21 cellular contexts compared by ENCODE assay signal in genomic region chr1:99600782-99601181, GRCh38. TPM values are rescaled to one million over a fixed set of nuclear protein-coding genes. Genes with fewer than 3 reads are reported as not detected.
DNase-seq lines count a peak whose midpoint lies in the region; ATAC-seq, FAIRE-seq and TF ChIP-seq lines count a peak whose summit lies in the region.
"Had no signal": no experiment of that assay in that cellular context is flagged by ENCODE, and none has a peak within 500 bp of the region (broad histone marks: within the 10 kb centered on the region; RNA-seq: fewer than 3 reads in every experiment).

No MANE protein-coding gene starts in this region.

- H3K79me1 ChIP-seq in H1 (ENCODE audit: low read depth, low read length) = no peaks in the 10 kb centered on the region

- H4K20me1 ChIP-seq in H1 (replicated peaks in 1 of 2; ENCODE audit: control insufficient read depth in 1 of 2, insufficient read depth in 2 of 2, low read length in 2 of 2) = no peaks in the 10 kb centered on the region

- DNase-seq in LHCN-M2 (ENCODE audit: low read depth) (peak; percentile 60), H1 (ENCODE audit: low read depth in 1 of 2, low spot score in 2 of 2) (no peak), myocyte (ENCODE audit: low read depth) (peak; percentile 54), ureter (ENCODE audit: low spot score) (no peak), SIG-M5 (lab: John Stamatoyannopoulos, UW) (no peak), hippocampal formation (lab: John Stamatoyannopoulos, UW) (no peak)
- DNase-seq: activated T-cell treated with anti-CD3 and anti-CD28 coated beads, Interleukin-2, amount 50 U/mL, for 72 hours; CD8-positive, alpha-beta T cell; H9; Kasumi-1; kidney; occipital lobe; stimulated activated CD4-positive, alpha-beta T cell treated with anti-CD3 and anti-CD28 coated beads, Interleukin-1b, Interleukin-23, amount 100 ng/mL, for 48 hours had no signal

- no peaks in the 10 kb centered on the region for H3K9me3 ChIP-seq in H1 (ENCODE audit: insufficient read depth in 2 of 2, low read depth in 1 of 2, low read length in 1 of 2)

- no peak for ATAC-seq in GM19351 (IDR thresholded peaks at IDR 0.05; ENCODE audit: unreplicated experiment)
- ATAC-seq: activated CD4-positive, CD25-positive, alpha-beta regulatory T cell treated with anti-CD3 and anti-CD28 coated beads, Interleukin-2, amount 50 U/mL, for 24 hours; activated naive CD4-positive, alpha-beta T cell treated with anti-CD3 and anti-CD28 coated beads, Interleukin-2, amount 50 U/mL, for 72 hours; activated T-cell treated with anti-CD3 and anti-CD28 coated beads, Interleukin-2, amount 50 U/mL, for 72 hours; CD8-positive, alpha-beta T cell; esophagus mucosa; sciatic nerve had no signal

- TF ChIP-seq CTCF in H1 (IDR thresholded peaks at IDR 0.05; ENCODE audit: control extremely low read depth in 1 of 3, insufficient read depth in 1 of 3, low read depth in 1 of 3, low read length in 3 of 3) = no peak

- H3K79me2 ChIP-seq in ACC112 (ENCODE audit: control insufficient read depth, insufficient read depth, low read length, unreplicated experiment) (no peaks in the 10 kb centered on the region), H1 (ENCODE audit: control insufficient read depth in 1 of 2, insufficient read depth in 2 of 2, low read length in 2 of 2) (no peaks in the 10 kb centered on the region)
- H3K79me2 ChIP-seq: hepatocyte had no signal

- H3K18ac ChIP-seq in H1 (ENCODE audit: extremely low read depth, low read length) = no peak overlapping the region

- POLR2A ChIA-PET in H1 (lab: Charles Lee; ENCODE audit: partially characterized antibody) = interaction anchor here (0.7 kb wide), 1 partner anchor 12 kb away, joined by 3 read pairs; no protein-coding TSS in a partner anchor

- no peak overlapping the region for H4K8ac ChIP-seq in H1 (ENCODE audit: extremely low read depth, insufficient read depth, low read length)

- TF ChIP-seq RAD21 in H1 (IDR thresholded peaks at IDR 0.05 in 1 of 2, conservative IDR thresholded peaks at IDR 0.05 in 1 of 2; ENCODE audit: low read depth in 2 of 2, low read length in 2 of 2) = no peak

- no peak for TF ChIP-seq EP300 in H1 (IDR thresholded peaks at IDR 0.05; ENCODE audit: borderline replicate concordance in 1 of 2, low read depth in 2 of 2, low read length in 2 of 2)

- no peak overlapping the region for H4K91ac ChIP-seq in H1 (replicated peaks; ENCODE audit: insufficient read length, low read length)

- no peak overlapping the region for H3K4ac ChIP-seq in H1 (replicated peaks; ENCODE audit: insufficient read length, low read depth, low read length)

- H2BK15ac ChIP-seq in H1 (ENCODE audit: low read length) = no peak overlapping the region

- no peak overlapping the region for H2BK120ac ChIP-seq in H1 (replicated peaks; ENCODE audit: low read depth, low read length)

- H3K27me3 ChIP-seq in ACC112 (ENCODE audit: insufficient read depth, low read length) (no peaks in the 10 kb centered on the region), H1 (replicated peaks in 1 of 4; ENCODE audit: control insufficient read depth in 3 of 4, extremely low read depth in 1 of 4, insufficient read depth in 3 of 4, low read length in 3 of 4) (peaks cover 0 to 2% (median 0%) of the 10 kb centered on the region in 4 experiments; a peak in 1 of 7 replicates)
- H3K27me3 ChIP-seq: hepatocyte had no signal

- H3K4me3 ChIP-seq in ACC112 (ENCODE audit: low read depth, low read length) (no peak overlapping the region), H1 (ENCODE audit: extremely low read depth in 1 of 4, insufficient read depth in 2 of 4, low read depth in 3 of 4, low read length in 4 of 4) (no peak overlapping the region)
- H3K4me3 ChIP-seq: hepatocyte had no signal

- H3K23me2 ChIP-seq in H1 (ENCODE audit: low read depth, low read length) = no peaks in the 10 kb centered on the region

- no peak for TF ChIP-seq POLR2A in H1 (IDR thresholded peaks at IDR 0.05; ENCODE audit: control extremely low read depth in 1 of 2, low read depth in 2 of 2, low read length in 2 of 2)

- H3K27ac ChIP-seq in ACC112 (ENCODE audit: low read depth, low read length) (peak overlapping the region; percentile 87; the same call in 1 of the 2 replicates), H1 (ENCODE audit: low read depth, low read length) (no peak overlapping the region)
- H3K27ac ChIP-seq: hepatocyte had no signal

- no peak overlapping the region for H4K5ac ChIP-seq in H1 (ENCODE audit: insufficient read length, low read depth, low read length)

- no peak overlapping the region for H2BK20ac ChIP-seq in H1 (ENCODE audit: low read length)

- H3K14ac ChIP-seq in H1 (ENCODE audit: insufficient read length) = no peak overlapping the region

- CTCF ChIA-PET in H1 (lab: Charles Lee; ENCODE audit: partially characterized antibody) = interaction anchor here (1.3 kb wide), 1 partner anchor 20 kb away, joined by 3 read pairs; no protein-coding TSS in a partner anchor

- 89% methylated on average over 3 of the region's 3 CpGs; no CpG with 5 or more reads in 1 of the 2 experiments for WGBS in H1 (ENCODE audit: extremely low coverage in 1 of 2, insufficient coverage in 1 of 2, insufficient read length in 1 of 2, insufficient replicate concordance in 2 of 2, low coverage in 1 of 2, low lambda C conversion rate in 2 of 2, missing lambda C conversion rate in 1 of 2), 2 experiments

- no peak overlapping the region for H3K56ac ChIP-seq in H1 (replicated peaks; ENCODE audit: insufficient read length, low read depth, low read length)

- H2AFZ ChIP-seq in ACC112 (ENCODE audit: low read length, unreplicated experiment) (peak overlapping the region; percentile 22), H1 (ENCODE audit: low read length) (peak overlapping the region; percentile 73; the same call in 1 of the 2 replicates)
- H2AFZ ChIP-seq: hepatocyte had no signal

- H2AK5ac ChIP-seq in H1 (ENCODE audit: low read depth, low read length) = no peak overlapping the region

- peaks cover 34% of the 10 kb centered on the region for H3K4me1 ChIP-seq in ACC112 (ENCODE audit: control insufficient read depth, insufficient read depth, low read length, unreplicated experiment)
- no peaks in the 10 kb centered on the region for H3K4me1 ChIP-seq in H1 (replicated peaks in 1 of 4; ENCODE audit: control insufficient read depth in 3 of 4, insufficient read depth in 4 of 4, low read length in 3 of 4)

- H3K9ac ChIP-seq in H1 (replicated peaks in 1 of 4; ENCODE audit: extremely low read depth in 1 of 4, low read depth in 3 of 4, low read length in 3 of 4) = no peak overlapping the region

- H2BK12ac ChIP-seq in H1 (ENCODE audit: low read depth, low read length) = no peak overlapping the region

- no peak for FAIRE-seq in H1 (lab: Jason Lieb, UNC)
- FAIRE-seq: GM19239, kidney had no signal

- no peak overlapping the region for H3K4me2 ChIP-seq in H1 (ENCODE audit: insufficient read depth in 1 of 2, low read depth in 2 of 2, low read length in 2 of 2)
- H3K4me2 ChIP-seq: hepatocyte had no signal

- no peaks in the 10 kb centered on the region for H3K36me3 ChIP-seq in ACC112 (ENCODE audit: insufficient read depth, low read length)
- H3K36me3 ChIP-seq in H1 (ENCODE audit: control insufficient read depth in 2 of 4, insufficient read depth in 4 of 4, low read length in 3 of 4) = no peaks in the 10 kb centered on the region; a peak in 1 of 8 replicates

- H2BK5ac ChIP-seq in H1 (ENCODE audit: low read depth, low read length) = no peak overlapping the region

- no peak overlapping the region for H3K23ac ChIP-seq in H1 (ENCODE audit: insufficient read length)

TF ChIP-seq in H1, 55 proteins besides CTCF, POLR2A, EP300 and RAD21:
- TF ChIP-seq CTBP2 (IDR thresholded peaks at IDR 0.05; ENCODE audit: borderline replicate concordance, insufficient read depth, insufficient read length, low read length) = no peak
- TF ChIP-seq HDAC2 (IDR thresholded peaks at IDR 0.05; ENCODE audit: borderline replicate concordance in 1 of 2, low read depth in 2 of 2, low read length in 2 of 2) = no peak
- TF ChIP-seq SRF (IDR thresholded peaks at IDR 0.05; ENCODE audit: low read depth, low read length) = no peak
- no peak for TF ChIP-seq CBX8 (IDR thresholded peaks at IDR 0.05; ENCODE audit: borderline replicate concordance, low read depth, low read length)
- no peak for TF ChIP-seq USF2 (IDR thresholded peaks at IDR 0.05; ENCODE audit: low read length)
- no peak for TF ChIP-seq ZNF274 (IDR thresholded peaks at IDR 0.05; ENCODE audit: borderline replicate concordance, extremely low read depth, low read length)
- TF ChIP-seq SUZ12 (IDR thresholded peaks at IDR 0.05; ENCODE audit: low read length) = no peak
- TF ChIP-seq ASH2L (IDR thresholded peaks at IDR 0.05; ENCODE audit: low read length) = no peak
- TF ChIP-seq TEAD4 (IDR thresholded peaks at IDR 0.05; ENCODE audit: low read depth, low read length) = no peak
- no peak for TF ChIP-seq TBP (IDR thresholded peaks at IDR 0.05; ENCODE audit: low read depth, low read length)
- TF ChIP-seq RBBP5 (IDR thresholded peaks at IDR 0.05; ENCODE audit: borderline replicate concordance, low read depth, low read length) = no peak
- no peak for TF ChIP-seq SP4 (IDR thresholded peaks at IDR 0.05; ENCODE audit: low read length)
- TF ChIP-seq POLR2AphosphoS5 (IDR thresholded peaks at IDR 0.05; ENCODE audit: low read depth, low read length) = no peak
- TF ChIP-seq JUN (IDR thresholded peaks at IDR 0.05; ENCODE audit: low read depth, low read length) = no peak
- TF ChIP-seq YY1 (IDR thresholded peaks at IDR 0.05; ENCODE audit: low read depth, low read length) = no peak
- no peak for TF ChIP-seq KDM4A (IDR thresholded peaks at IDR 0.05; ENCODE audit: low read depth, low read length, severe bottlenecking)

RNA-seq across cellular contexts. Expression of gene PALMD, which starts 45.1 kb away (rescaled TPM):
- 56.5 and 75.1 TPM in 2 replicates for total RNA-seq in LHCN-M2 (2014; rRNA removed)
- polyA plus RNA-seq in LHCN-M2 (2012) = 15.7 TPM
- not detected in 2 replicates for total RNA-seq in H1 (2021; fragmentation: NEBNext Ultra II Directional; extraction: Animal tissue kit (Norgen Biotek cat#: 25700))
- polyA plus RNA-seq in H1 (2011; rRNA removed) = not detected in 2 replicates
- polyA plus RNA-seq in H1 (2011; cell fraction: cytosol; rRNA removed) = not detected
- not detected for polyA plus RNA-seq in H1 (2011; cell fraction: nucleus; rRNA removed)
- polyA plus RNA-seq in H1 (2012, experiment 1 of 2) = not detected in 4 replicates
- polyA plus RNA-seq in H1 (2012, experiment 2 of 2) = not detected
- polyA plus RNA-seq in H1 (2013, experiment 1 of 2) = 0.06 TPM
- polyA plus RNA-seq in H1 (2013, experiment 2 of 2) = 0.02 TPM
- polyA minus RNA-seq in H1 (2011; rRNA and poly(A)+ RNA removed) = not detected in 2 replicates
- polyA minus RNA-seq in H1 (2011; cell fraction: cytosol; rRNA and poly(A)+ RNA removed) = not detected
- polyA minus RNA-seq in H1 (2011; cell fraction: nucleus; rRNA and poly(A)+ RNA removed) = not detected
- total RNA-seq in myocyte = 106 and 140 TPM in 2 replicates
- 17.5 TPM for polyA plus RNA-seq in myocyte (2012)
- total RNA-seq in ureter = 29.1 TPM
- total RNA-seq: activated naive CD4-positive, alpha-beta T cell treated with anti-CD3 and anti-CD28 coated beads, Interleukin-2, amount 50 U/mL, for 72 hours; activated T-cell treated with anti-CD3 and anti-CD28 coated beads, Interleukin-2, amount 50 U/mL, for 72 hours; CD8-positive, alpha-beta T cell; H9 had no signal

Comparison
In these comparisons a context has a peak if more than half of its experiments do, and no peak if none do; other contexts are left out.
1. DNase-seq: peak in LHCN-M2 (single experiment) and myocyte (single experiment); none in H1 (0 of 2), ureter (single experiment), SIG-M5 (single experiment) and hippocampal formation (0 of 2).
2. RNA of gene PALMD, which starts 45.1 kb away (total RNA-seq): 106 to 140 TPM in myocyte, 56.5 to 75.1 TPM in LHCN-M2 and 29.1 TPM in ureter (single experiment); not detected in H1; every median in the first group is over 10 times any median in the second.